In the genomic region with DNA sequence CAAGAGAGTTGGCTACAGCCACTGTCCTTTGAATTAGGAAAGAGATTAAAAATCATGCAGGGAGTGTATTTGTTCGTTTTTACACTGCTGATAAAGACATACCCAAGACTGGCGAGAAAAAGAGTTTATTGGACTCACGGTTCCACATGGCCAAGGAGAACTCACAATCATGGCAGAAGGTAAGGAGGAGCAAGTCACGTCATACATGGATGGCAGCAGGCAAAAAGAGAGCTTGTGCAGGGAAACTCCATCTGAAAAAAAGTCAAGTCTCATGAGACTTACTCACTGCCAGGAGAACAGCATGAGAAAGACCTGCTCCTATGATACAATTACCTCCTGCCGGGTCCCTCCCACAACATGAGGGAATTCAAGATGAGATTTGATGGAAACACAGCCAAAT, we compare ENCODE assay signal across 33 cellular contexts.
"Had no signal": no experiment of that assay in that cellular context is flagged by ENCODE, and none has a peak within 500 bp of the region (broad histone marks: within the 10 kb centered on the region; RNA-seq: fewer than 3 reads in every experiment).

No MANE protein-coding gene starts in this region.

- H3K4me1 ChIP-seq: adrenal gland, ascending aorta, body of pancreas, breast epithelium had no signal

- ATAC-seq: activated naive CD4-positive, alpha-beta T cell treated with anti-CD3 and anti-CD28 coated beads, Interleukin-2, amount 50 U/mL, for 72 hours; activated naive CD8-positive, alpha-beta T cell treated with anti-CD3 and anti-CD28 coated beads, Interleukin-2, amount 50 U/mL, for 24 hours; activated T-cell treated with anti-CD3 and anti-CD28 coated beads, Interleukin-2, amount 50 U/mL, for 4 hours; activated T-cell treated with anti-CD3 and anti-CD28 coated beads, Interleukin-2, amount 50 U/mL, for 72 hours; activated T-helper 17 cell treated with anti-CD3 and anti-CD28 coated beads, Interleukin-2, amount 50 U/mL, for 72 hours; body of pancreas had no signal

- H3K36me3 ChIP-seq: adrenal gland, ascending aorta, brain microvascular endothelial cell, breast epithelium, cardiac muscle cell had no signal

- H3K4me3 ChIP-seq: adrenal gland, ascending aorta, body of pancreas, breast epithelium, cardiac muscle cell had no signal

- FAIRE-seq: astrocyte, bronchial epithelial cell, colon had no signal

- H3K9me3 ChIP-seq: adrenal gland, ascending aorta, body of pancreas, breast epithelium had no signal

- H3K27me3 ChIP-seq: adrenal gland, ascending aorta, body of pancreas, brain microvascular endothelial cell, breast epithelium, cardiac muscle cell had no signal

- DNase-seq: activated effector memory CD4-positive, alpha-beta T cell treated with anti-CD3 and anti-CD28 coated beads, Interleukin-2, amount 50 U/mL, for 16 hours; activated effector memory CD4-positive, alpha-beta T cell treated with Interleukin-2 at 50 U/mL for 16 hours; activated gamma-delta T cell; activated gamma-delta T cell treated with Interleukin-2 at 50 U/mL for 16 hours; activated naive CD4-positive, alpha-beta T cell; activated naive CD4-positive, alpha-beta T cell treated with anti-CD3 and anti-CD28 coated beads for 36 hours; activated naive CD4-positive, alpha-beta T cell treated with anti-CD3 and anti-CD28 coated beads, Interleukin-2, amount 10 ng/mL, durations not matched to agents 7 days and 5 days; activated naive CD4-positive, alpha-beta T cell treated with anti-CD3 and anti-CD28 coated beads, Interleukin-2, amount 50 U/mL, for 16 hours; activated naive CD4-positive, alpha-beta T cell treated with Interleukin-2 at 50 U/mL for 16 hours; activated naive CD8-positive, alpha-beta T cell treated with anti-CD3 and anti-CD28 coated beads for 36 hours; activated naive CD8-positive, alpha-beta T cell treated with anti-CD3 and anti-CD28 coated beads, Interleukin-2, amount 10 ng/mL, durations not matched to agents 7 days and 5 days; activated naive CD8-positive, alpha-beta T cell treated with anti-CD3 and anti-CD28 coated beads, Interleukin-2, amount 50 U/mL, for 24 hours; activated T-cell treated with anti-CD3 and anti-CD28 coated beads, Interleukin-2, amount 50 U/mL, for 24 hours; activated T-cell treated with anti-CD3 and anti-CD28 coated beads, Interleukin-2, amount 50 U/mL, for 4 hours; activated T-cell treated with anti-CD3 and anti-CD28 coated beads, Interleukin-2, amount 50 U/mL, for 48 hours; activated T-cell treated with anti-CD3 and anti-CD28 coated beads, Interleukin-2, amount 50 U/mL, for 72 hours; adrenal gland; amniotic stem cell; amygdala; anterior cingulate cortex; aorta; body of pancreas; brain microvascular endothelial cell; central memory CD4-positive, alpha-beta T cell; cerebellar nuclear complex had no signal

- H3K27ac ChIP-seq: adrenal gland, ascending aorta, body of pancreas, brain microvascular endothelial cell, breast epithelium, cardiac muscle cell had no signal
